In genomic region chr3:194592798-194593752, GRCh38 we compare ENCODE assay signal across 1 cellular context.
TF ChIP-seq lines count a peak whose summit lies in the region.

No MANE protein-coding gene starts in this region.

TF ChIP-seq in A549, 52 proteins besides CTCF, POLR2A, EP300 and RAD21 (continued from another document):
- TF ChIP-seq NPAS2 (CRISPR knock-in tag; IDR thresholded peaks at IDR 0.05; ENCODE audit: borderline replicate concordance) (no peak), MYC (IDR thresholded peaks at IDR 0.05; ENCODE audit: borderline replicate concordance, low read length) (no peak), CBX2 (IDR thresholded peaks at IDR 0.05; ENCODE audit: borderline replicate concordance, low read depth) (no peak), JUN (IDR thresholded peaks at IDR 0.05) (peak; percentile 79 to 90), RFX5 (IDR thresholded peaks at IDR 0.05) (no peak), USF2 (IDR thresholded peaks at IDR 0.05) (no peak), MAZ (IDR thresholded peaks at IDR 0.05; ENCODE audit: borderline replicate concordance, low read depth, low read length) (no peak), MAX (IDR thresholded peaks at IDR 0.05) (peak; percentile 67), GATA3 (IDR thresholded peaks at IDR 0.05; ENCODE audit: borderline replicate concordance) (peak; percentile 95), EHF (CRISPR knock-in tag; IDR thresholded peaks at IDR 0.05) (no peak), SREBF2 (IDR thresholded peaks at IDR 0.05) (no peak), HOXB13 (CRISPR knock-in tag; IDR thresholded peaks at IDR 0.05; ENCODE audit: low read depth) (no peak)
